Comparison of ENCODE assay signal across 8 cellular contexts in genomic region chr13:76885203-76886004, GRCh38. TPM values are rescaled to one million over a fixed set of nuclear protein-coding genes. Genes with fewer than 3 reads are reported as not detected.
A peak's percentile ranks its signal among the peaks of the same experiment; 100 is the strongest.
DNase-seq lines count a peak whose midpoint lies in the region; ATAC-seq and TF ChIP-seq lines count a peak whose summit lies in the region.

No MANE protein-coding gene starts in this region.

- peak; percentile 7 for TF ChIP-seq POLR2A in GM18951 (IDR thresholded peaks at IDR 0.05; ENCODE audit: extremely low read depth, insufficient read depth, insufficient read length)

- in situ Hi-C loops in GM18951 (cut with MboI; ENCODE audit: low sequenced_read_pairs, unreplicated experiment), result no loop called here

- peaks cover 25% of the 10 kb centered on the region for H3K4me1 Mint-ChIP-seq in activated T-cell treated with anti-CD3 and anti-CD28 coated beads, Interleukin-2, amount 50 U/mL, for 4 hours (ENCODE audit: low read depth)
- peaks cover 11 to 23% (median 19%) of the 10 kb centered on the region in 3 donors for H3K4me1 Mint-ChIP-seq in naive B cell

- peak overlapping the region; percentile 86 for H3K4me3 Mint-ChIP-seq in activated T-cell treated with anti-CD3 and anti-CD28 coated beads, Interleukin-2, amount 50 U/mL, for 4 hours
- H3K4me3 Mint-ChIP-seq in naive B cell, result peak overlapping the region; percentile 78 to 92 (median 90)

- no peaks in the 10 kb centered on the region for H3K36me3 Mint-ChIP-seq in activated T-cell treated with anti-CD3 and anti-CD28 coated beads, Interleukin-2, amount 50 U/mL, for 4 hours (ENCODE audit: insufficient read depth)
- no peaks in the 10 kb centered on the region for H3K36me3 Mint-ChIP-seq in naive B cell

- H3K27ac Mint-ChIP-seq in naive B cell, result peak overlapping the region in 2 of 6 donors; percentile 4 to 72

- DNase-seq in Ammon's horn (ENCODE audit: low spot score), result peak; percentile 65
- peak; percentile 71 for DNase-seq in NOMO-1 treated with DMSO at 0.1 percent for 48 hours (lab: John Stamatoyannopoulos, UW; ENCODE audit: unreplicated experiment)
- peak; percentile 40 for DNase-seq in activated T-cell treated with anti-CD3 and anti-CD28 coated beads, Interleukin-2, amount 50 U/mL, for 4 hours
- DNase-seq in naive B cell, result peak; percentile 46
- DNase-seq in stimulated activated naive CD8-positive, alpha-beta T cell treated with anti-CD3 and anti-CD28 coated beads, Interleukin-15, Interleukin-2, amounts not matched to agents 100 U/mL and 50 U/mL, for 24 hours, result peak; percentile 63

- peak; percentile 52 for ATAC-seq in HG03159 (IDR thresholded peaks at IDR 0.05; ENCODE audit: unreplicated experiment)
- peak; percentile 61 to 62 for ATAC-seq in activated T-cell treated with anti-CD3 and anti-CD28 coated beads, Interleukin-2, amount 50 U/mL, for 4 hours
- peak; percentile 64 for ATAC-seq in esophagus mucosa
- peak; percentile 52 to 58 for ATAC-seq in naive B cell (ENCODE audit: low read depth in 2 of 2)
- peak; percentile 53 for ATAC-seq in stimulated activated naive CD8-positive, alpha-beta T cell treated with anti-CD3 and anti-CD28 coated beads, Interleukin-15, Interleukin-2, amounts not matched to agents 100 U/mL and 50 U/mL, for 24 hours

- H3K9me3 Mint-ChIP-seq in activated T-cell treated with anti-CD3 and anti-CD28 coated beads, Interleukin-2, amount 50 U/mL, for 4 hours, result no peaks in the 10 kb centered on the region
- H3K9me3 Mint-ChIP-seq in naive B cell, result no peaks in the 10 kb centered on the region

- H3K27me3 Mint-ChIP-seq in activated T-cell treated with anti-CD3 and anti-CD28 coated beads, Interleukin-2, amount 50 U/mL, for 4 hours (ENCODE audit: low read depth), result peaks cover 25% of the 10 kb centered on the region
- peaks cover under 1 to 5% (median 4%) of the 10 kb centered on the region in 3 donors for H3K27me3 Mint-ChIP-seq in naive B cell

RNA-seq across cellular contexts. Expression of gene KCTD12, which starts 0.8 kb away (rescaled TPM):
- total RNA-seq in activated T-cell treated with anti-CD3 and anti-CD28 coated beads, Interleukin-2, amount 50 U/mL, for 4 hours, result 10 to 100 TPM in 1 of 3 donors, 1 to 10 TPM in 2; 6.3 to 11.4 (median 9.0) TPM
- total RNA-seq in esophagus mucosa, result 10.0 TPM
- polyA plus RNA-seq in naive B cell (ENCODE audit: low read depth in 6 of 6), result under 1 TPM; 0.10 to 0.27 (median 0.14) TPM

Comparison
In these comparisons a context has a peak if more than half of its experiments do, and no peak if none do; other contexts are left out.
1. Peak in every context shown above with its lines: DNase-seq and ATAC-seq.